8 cellular contexts compared by ENCODE assay signal in genomic region chr14:104795468-104795780, GRCh38. TPM values are rescaled to one million over a fixed set of nuclear protein-coding genes. Genes with fewer than 3 reads are reported as not detected.
DNase-seq lines count a peak whose midpoint lies in the region; ATAC-seq and TF ChIP-seq lines count a peak whose summit lies in the region.

Gene AKT1, minus strand, starts transcription at chr14:104795748. Its CDS starts 3,105 bp downstream, at chr14:104792643.

- TF ChIP-seq CTCF in ascending aorta (IDR thresholded peaks at IDR 0.05), result no peak

- CTCF ChIA-PET in CD8-positive, alpha-beta memory T cell (lab: Charles Lee), result interaction anchor here (2.1 kb wide), 1 partner anchor 27 kb away, joined by 7 read pairs; no protein-coding TSS in a partner anchor

- H3K27ac ChIP-seq in CD8-positive, alpha-beta memory T cell (ENCODE audit: low read depth, low read length), result peak within 1 kb of the TSS; percentile 43
- peak within 1 kb of the TSS; percentile 96 to 99 for H3K27ac ChIP-seq in ascending aorta

- H3K9me3 ChIP-seq in CD8-positive, alpha-beta memory T cell (ENCODE audit: low read length), result no peaks in the 10 kb centered on the region
- H3K9me3 ChIP-seq in ascending aorta (no peaks in the 10 kb centered on the region), iPS-18c (ENCODE audit: control insufficient read depth, insufficient read depth, low read length) (no peaks in the 10 kb centered on the region)

- H3K4me3 ChIP-seq in CD8-positive, alpha-beta memory T cell (ENCODE audit: low read length), result peak within 1 kb of the TSS; percentile 52
- H3K4me3 ChIP-seq in ascending aorta, result peak within 1 kb of the TSS; percentile 88 to 97
- H3K4me3 ChIP-seq in iPS-18c (ENCODE audit: insufficient read depth, low read depth, low read length), result peak within 1 kb of the TSS; percentile 61

- intact Hi-C loops in ascending aorta (cut with DNase I), result no loop called here

- peak within 1 kb of the TSS; percentile 86 to 93 (median 88) for H3K4me3 Mint-ChIP-seq in CD8-positive, alpha-beta memory T cell
- peak within 1 kb of the TSS; percentile 85 for H3K4me3 Mint-ChIP-seq in stimulated activated memory B cell treated with anti-CD40 and anti-IgM and Interleukin-4, amounts not matched to agents 10 μg/mL and 1 μg/mL and 100 μg/mL, for 72 hours

- peaks cover 36% of the 10 kb centered on the region for H3K4me1 ChIP-seq in CD8-positive, alpha-beta memory T cell (ENCODE audit: insufficient read depth, low read length)
- H3K4me1 ChIP-seq in ascending aorta, result peaks cover 29 to 40% of the 10 kb centered on the region in 2 donors

- peaks cover 4% of the 10 kb centered on the region for H3K36me3 ChIP-seq in CD8-positive, alpha-beta memory T cell (ENCODE audit: insufficient read depth, low read length)
- peaks cover 3 to 7% of the 10 kb centered on the region in 2 donors for H3K36me3 ChIP-seq in ascending aorta

- POLR2A ChIA-PET in CD8-positive, alpha-beta memory T cell (lab: Charles Lee), result no interaction called here

- H3K4me1 Mint-ChIP-seq in CD8-positive, alpha-beta memory T cell, result peaks cover 36 to 68% (median 40%) of the 10 kb centered on the region in 3 donors
- H3K4me1 Mint-ChIP-seq in stimulated activated memory B cell treated with anti-CD40 and anti-IgM and Interleukin-4, amounts not matched to agents 10 μg/mL and 1 μg/mL and 100 μg/mL, for 72 hours, result peaks cover 77% of the 10 kb centered on the region

- peak; percentile 17 for ATAC-seq in HG03135 (IDR thresholded peaks at IDR 0.05; ENCODE audit: unreplicated experiment)
- no peak for ATAC-seq in stimulated activated memory B cell treated with anti-CD40 and anti-IgM and Interleukin-4, amounts not matched to agents 10 μg/mL and 1 μg/mL and 100 μg/mL, for 72 hours

- peak within 1 kb of the TSS; percentile 72 to 97 (median 86) for H3K27ac Mint-ChIP-seq in CD8-positive, alpha-beta memory T cell
- H3K27ac Mint-ChIP-seq in stimulated activated memory B cell treated with anti-CD40 and anti-IgM and Interleukin-4, amounts not matched to agents 10 μg/mL and 1 μg/mL and 100 μg/mL, for 72 hours, result peak within 1 kb of the TSS; percentile 82

- DNase-seq in CD8-positive, alpha-beta memory T cell, result no peak
- DNase-seq in ascending aorta (ENCODE audit: low spot score in 2 of 2) (no peak), AG08396 (ENCODE audit: low spot score) (no peak), NCI-H2227 (lab: John Stamatoyannopoulos, UW; ENCODE audit: unreplicated experiment) (no peak)
- DNase-seq in stimulated activated CD4-positive, alpha-beta T cell treated with anti-CD3 and anti-CD28 coated beads, Interleukin-4, amount 100 ng/mL, for 24 hours, result no peak

- H3K9me3 Mint-ChIP-seq in CD8-positive, alpha-beta memory T cell, result no peaks in the 10 kb centered on the region
- no peaks in the 10 kb centered on the region for H3K9me3 Mint-ChIP-seq in stimulated activated memory B cell treated with anti-CD40 and anti-IgM and Interleukin-4, amounts not matched to agents 10 μg/mL and 1 μg/mL and 100 μg/mL, for 72 hours

- H3K27me3 ChIP-seq in CD8-positive, alpha-beta memory T cell (ENCODE audit: insufficient read depth, low read length, poor library complexity, severe bottlenecking), result no peaks in the 10 kb centered on the region
- no peaks in the 10 kb centered on the region for H3K27me3 ChIP-seq in ascending aorta

- no peaks in the 10 kb centered on the region for H3K27me3 Mint-ChIP-seq in CD8-positive, alpha-beta memory T cell
- H3K27me3 Mint-ChIP-seq in stimulated activated memory B cell treated with anti-CD40 and anti-IgM and Interleukin-4, amounts not matched to agents 10 μg/mL and 1 μg/mL and 100 μg/mL, for 72 hours, result no peaks in the 10 kb centered on the region

- peaks cover 0 to 15% (median 0%) of the 10 kb centered on the region in 3 donors for H3K36me3 Mint-ChIP-seq in CD8-positive, alpha-beta memory T cell
- H3K36me3 Mint-ChIP-seq in stimulated activated memory B cell treated with anti-CD40 and anti-IgM and Interleukin-4, amounts not matched to agents 10 μg/mL and 1 μg/mL and 100 μg/mL, for 72 hours, result peaks cover 7% of the 10 kb centered on the region

RNA-seq across cellular contexts. Expression of gene AKT1, which starts in this region (rescaled TPM):
- total RNA-seq in CD8-positive, alpha-beta memory T cell, result 100 to 1,000 TPM; 147 to 150 TPM
- polyA plus RNA-seq in CD8-positive, alpha-beta memory T cell, result 34.1 TPM
- 112 TPM for total RNA-seq in ascending aorta
